In the genomic region with DNA sequence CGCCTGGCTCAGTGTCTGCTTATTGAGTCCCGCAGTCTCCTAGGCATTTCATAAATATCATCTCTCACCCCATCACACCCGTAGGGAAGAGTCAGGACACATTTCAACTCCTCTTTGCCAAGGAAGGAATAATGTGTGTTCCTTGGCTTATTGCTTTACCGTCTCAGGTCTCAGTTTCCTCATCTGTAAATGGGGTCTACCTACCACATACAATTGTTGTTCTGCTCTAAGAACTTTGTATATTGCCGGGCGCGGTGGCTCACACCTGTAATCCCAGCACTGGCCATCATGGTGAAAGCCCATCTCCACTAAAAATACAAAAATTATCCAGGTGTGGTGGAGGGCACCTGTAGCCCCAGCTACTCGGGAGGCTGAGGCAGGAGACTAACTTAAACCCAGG, we compare ENCODE assay signal across 27 cellular contexts. TPM values are rescaled to one million over a fixed set of nuclear protein-coding genes. Genes with fewer than 3 reads are reported as not detected.
"Had no signal": no experiment of that assay in that cellular context is flagged by ENCODE, and none has a peak within 500 bp of the region (broad histone marks: within the 10 kb centered on the region; RNA-seq: fewer than 3 reads in every experiment).

No MANE protein-coding gene starts in this region.

- H3K9me3 ChIP-seq: ascending aorta had no signal

- H3K27ac ChIP-seq: cardiac muscle cell, SK-N-MC had no signal

- H3K4me3 ChIP-seq: ascending aorta, cardiac muscle cell, SK-N-MC had no signal

- H3K36me3 ChIP-seq: ascending aorta, cardiac muscle cell had no signal

- H3K27me3 ChIP-seq: ascending aorta, cardiac muscle cell had no signal

- ATAC-seq: activated CD8-positive, alpha-beta memory T cell treated with anti-CD3 and anti-CD28 coated beads, Interleukin-2, amount 10 ng/mL, durations not matched to agents 7 days and 5 days had no signal

- DNase-seq: activated CD4-positive, alpha-beta T cell treated with anti-CD3 and anti-CD28 coated beads, Interleukin-2, amount 10 ng/mL, durations not matched to agents 24 days and 14 days; activated CD4-positive, alpha-beta T cell treated with anti-CD3 and anti-CD28 coated beads, Interleukin-2, amount 50 U/mL, for 48 hours; activated CD4-positive, CD25-positive, alpha-beta regulatory T cell treated with anti-CD3 and anti-CD28 coated beads, Interleukin-2, amount 50 U/mL, for 72 hours; activated CD8-positive, alpha-beta memory T cell treated with anti-CD3 and anti-CD28 coated beads, Interleukin-2, amount 10 ng/mL, durations not matched to agents 7 days and 5 days; activated effector memory CD4-positive, alpha-beta T cell treated with Interleukin-2 at 50 U/mL for 16 hours; activated naive CD4-positive, alpha-beta T cell; activated T-cell treated with anti-CD3 and anti-CD28 coated beads, Interleukin-2, amount 50 U/mL, for 24 hours; amniotic stem cell; IMR-90; KG1; NCI-H1092 treated with DMSO at 0.1 percent for 48 hours; NCI-H1417 treated with DMSO at 0.1 percent for 48 hours; NCI-H1694; NCI-H2029 treated with DMSO at 0.1 percent for 48 hours; NCI-H345; NCI-H510A; NCI-H526 treated with DMSO at 0.1 percent for 48 hours; NK-92 treated with Interleukin-12 subunit alpha and Interleukin-12 subunit beta, amount 100 ng/mL, for 24 hours; RPMI8226; T-helper 1 cell had no signal

RNA-seq across cellular contexts. Expression of a gene that starts 3.1 kb away (rescaled TPM):
- total RNA-seq: activated CD4-positive, alpha-beta T cell treated with anti-CD3 and anti-CD28 coated beads, Interleukin-2, amount 10 ng/mL, durations not matched to agents 24 days and 14 days; activated CD8-positive, alpha-beta memory T cell treated with anti-CD3 and anti-CD28 coated beads, Interleukin-2, amount 10 ng/mL, durations not matched to agents 7 days and 5 days; activated T-helper 1 cell treated with anti-CD3 and anti-CD28 coated beads, Interleukin-12 subunit alpha, Interleukin-12 subunit beta, Interleukin-2, Interleukin-4 antibody, amounts not matched to agents 30 ng/mL and 10 ng/mL and 1 ng/mL, durations not matched to agents 14 hours and 24 hours and 36 hours; ascending aorta; cardiac muscle cell; IMR-90; LHCN-M2; M059J; T-helper 2 cell treated with Interferon-gamma antibody and Interleukin-4, amounts not matched to agents 100 ng/mL and 5 ng/mL, for 36 hours had no signal
- polyA plus RNA-seq: cardiac muscle cell, IMR-90 had no signal
